9 cellular contexts compared by ENCODE assay signal in genomic region chr22:37818397-37819099, GRCh38. TPM values are rescaled to one million over a fixed set of nuclear protein-coding genes. Genes with fewer than 3 reads are reported as not detected.
DNase-seq lines count a peak whose midpoint lies in the region; ATAC-seq and TF ChIP-seq lines count a peak whose summit lies in the region.
"Had no signal": no experiment of that assay in that cellular context is flagged by ENCODE, and none has a peak within 500 bp of the region (broad histone marks: within the 10 kb centered on the region; RNA-seq: fewer than 3 reads in every experiment).

No MANE protein-coding gene starts in this region.

- peaks cover 4% of the 10 kb centered on the region for H3K36me3 Mint-ChIP-seq in nephron progenitor cell (ENCODE audit: low read depth)

- no peak for TF ChIP-seq POLR2A in esophagus squamous epithelium (IDR thresholded peaks at IDR 0.05)

- H3K9ac ChIP-seq in BLaER1 = no peak overlapping the region

- peak; percentile 30 for DNase-seq in LHCN-M2 (ENCODE audit: low read depth)
- DNase-seq in activated CD8-positive, alpha-beta memory T cell treated with anti-CD3 and anti-CD28 coated beads, Interleukin-2, amount 50 U/mL, for 48 hours = peak; percentile 83
- DNase-seq in esophagus squamous epithelium (lab: John Stamatoyannopoulos, UW) = no peak
- peak; percentile 70 for DNase-seq in nephron progenitor cell
- DNase-seq in stimulated activated naive CD8-positive, alpha-beta T cell treated with anti-CD3 and anti-CD28 coated beads, Interleukin-15, Interleukin-2, amounts not matched to agents 100 U/mL and 50 U/mL, for 24 hours = peak; percentile 73
- DNase-seq in NCI-H187 (lab: John Stamatoyannopoulos, UW) = no peak
- no peak for DNase-seq in HAP-1 (ENCODE audit: low spot score in 2 of 2)

- H3K27ac Mint-ChIP-seq in nephron progenitor cell = no peak overlapping the region

- H3K9me3 ChIP-seq in BLaER1 (no peaks in the 10 kb centered on the region), esophagus squamous epithelium (no peaks in the 10 kb centered on the region), HAP-1 (no peaks in the 10 kb centered on the region)

- peak overlapping the region; percentile 71 for H3K4me3 Mint-ChIP-seq in nephron progenitor cell

- H3K27ac ChIP-seq in BLaER1 = no peak overlapping the region
- H3K27ac ChIP-seq in esophagus squamous epithelium = no peak overlapping the region

- peaks cover 11% of the 10 kb centered on the region; the same call in 1 of the 2 replicates for H4K20me1 ChIP-seq in BLaER1

- intact Hi-C loops in esophagus squamous epithelium (cut with DNase I) = loop anchor here (5.0 kb wide), 1 partner anchor 44 kb away; no protein-coding TSS in a partner anchor

- no peaks in the 10 kb centered on the region for H3K9me3 Mint-ChIP-seq in nephron progenitor cell

- ATAC-seq in stimulated activated naive CD8-positive, alpha-beta T cell treated with anti-CD3 and anti-CD28 coated beads, Interleukin-15, Interleukin-2, amounts not matched to agents 100 U/mL and 50 U/mL, for 24 hours = peak; percentile 66

- H3K27me3 ChIP-seq in BLaER1 (peaks cover 63% of the 10 kb centered on the region), esophagus squamous epithelium (peaks cover 0 to 46% (median 0%) of the 10 kb centered on the region in 4 donors), HAP-1 (ENCODE audit: low read depth) (no peaks in the 10 kb centered on the region)

- peak overlapping the region; percentile 48 for H3K4me2 ChIP-seq in BLaER1

- H3K4me3 ChIP-seq in BLaER1 (peak overlapping the region; percentile 14; the same call in 1 of the 2 replicates), esophagus squamous epithelium (peak overlapping the region; percentile 10 to 67 (median 38)), HAP-1 (no peak overlapping the region)

- TF ChIP-seq CTCF in esophagus squamous epithelium (IDR thresholded peaks at IDR 0.05) (peak in 5 of 6 experiments; percentile 34 to 54 (median 39)), nephron progenitor cell (IDR thresholded peaks at IDR 0.05) (peak; percentile 18)

- H3K27me3 Mint-ChIP-seq in nephron progenitor cell (ENCODE audit: low read depth, poor library complexity) = peaks cover 54% of the 10 kb centered on the region

- in situ Hi-C loops in HAP-1 (cut with MboI; ENCODE audit: low sequenced_read_pairs) = loop anchor here (10.0 kb wide), 1 partner anchor 136 kb away; the partner anchor contains the start of genes C22orf23 and POLR2F

- 6% methylated on average over 35 of the region's 68 CpGs; no CpG with 5 or more reads in 1 of the 2 donors for WGBS in esophagus squamous epithelium, 2 donors

- peaks cover 38% of the 10 kb centered on the region for H3K4me1 Mint-ChIP-seq in nephron progenitor cell

- H3K4me1 ChIP-seq in BLaER1 = peaks cover 10% of the 10 kb centered on the region
- peaks cover 15 to 25% (median 18%) of the 10 kb centered on the region in 3 donors for H3K4me1 ChIP-seq in esophagus squamous epithelium
- H3K4me1 ChIP-seq in HAP-1 = peaks cover 4% of the 10 kb centered on the region; the same call in 1 of the 2 replicates

- H3K36me3 ChIP-seq in BLaER1 (peaks cover 15% of the 10 kb centered on the region; the same call in 1 of the 2 replicates), esophagus squamous epithelium (peaks cover 0 to 35% (median 0%) of the 10 kb centered on the region in 3 donors), HAP-1 (replicated peaks) (peaks cover 20% of the 10 kb centered on the region)

RNA-seq across cellular contexts. Expression of gene GALR3, which starts 4.6 kb away (rescaled TPM):
- total RNA-seq in LHCN-M2 (2014; rRNA removed) (not detected in 2 replicates), esophagus squamous epithelium (not detected)
- not detected for polyA plus RNA-seq in LHCN-M2 (2012)
- total RNA-seq: renal cortical epithelial cell had no signal

RNA-seq across cellular contexts. Expression of gene GCAT, which starts 10.8 kb away (rescaled TPM):
- total RNA-seq in LHCN-M2 (2014; rRNA removed) (21.2 and 23.4 TPM in 2 replicates), esophagus squamous epithelium (10 to 100 TPM; 14.3 to 22.5 (median 20.7) TPM)
- 23.9 TPM for polyA plus RNA-seq in LHCN-M2 (2012)

RNA-seq across cellular contexts. Expression of gene ANKRD54, which starts 25.6 kb away (rescaled TPM):
- 49.5 and 55.0 TPM in 2 replicates for total RNA-seq in LHCN-M2 (2014; rRNA removed)
- 24.3 TPM for polyA plus RNA-seq in LHCN-M2 (2012)
- total RNA-seq in esophagus squamous epithelium = 10 to 100 TPM; 24.6 to 38.1 (median 29.5) TPM

RNA-seq across cellular contexts. Expression of gene EIF3L, which starts 30.7 kb away (rescaled TPM):
- total RNA-seq in LHCN-M2 (2014; rRNA removed) (311 and 345 TPM in 2 replicates), esophagus squamous epithelium (100 to 1,000 TPM; 192 to 499 (median 281) TPM)
- polyA plus RNA-seq in LHCN-M2 (2012) = 623 TPM

Comparison
In these comparisons a context has a peak if more than half of its experiments do, and no peak if none do; other contexts are left out.
1. DNase-seq: peak in LHCN-M2 (single experiment), activated CD8-positive, alpha-beta memory T cell treated with anti-CD3 and anti-CD28 coated beads, Interleukin-2, amount 50 U/mL, for 48 hours (single experiment), nephron progenitor cell (single experiment) and stimulated activated naive CD8-positive, alpha-beta T cell treated with anti-CD3 and anti-CD28 coated beads, Interleukin-15, Interleukin-2, amounts not matched to agents 100 U/mL and 50 U/mL, for 24 hours (single experiment); none in esophagus squamous epithelium (single experiment), NCI-H187 (0 of 2) and HAP-1 (0 of 2).